Comparison of ENCODE assay signal across 8 cellular contexts in the genomic region with DNA sequence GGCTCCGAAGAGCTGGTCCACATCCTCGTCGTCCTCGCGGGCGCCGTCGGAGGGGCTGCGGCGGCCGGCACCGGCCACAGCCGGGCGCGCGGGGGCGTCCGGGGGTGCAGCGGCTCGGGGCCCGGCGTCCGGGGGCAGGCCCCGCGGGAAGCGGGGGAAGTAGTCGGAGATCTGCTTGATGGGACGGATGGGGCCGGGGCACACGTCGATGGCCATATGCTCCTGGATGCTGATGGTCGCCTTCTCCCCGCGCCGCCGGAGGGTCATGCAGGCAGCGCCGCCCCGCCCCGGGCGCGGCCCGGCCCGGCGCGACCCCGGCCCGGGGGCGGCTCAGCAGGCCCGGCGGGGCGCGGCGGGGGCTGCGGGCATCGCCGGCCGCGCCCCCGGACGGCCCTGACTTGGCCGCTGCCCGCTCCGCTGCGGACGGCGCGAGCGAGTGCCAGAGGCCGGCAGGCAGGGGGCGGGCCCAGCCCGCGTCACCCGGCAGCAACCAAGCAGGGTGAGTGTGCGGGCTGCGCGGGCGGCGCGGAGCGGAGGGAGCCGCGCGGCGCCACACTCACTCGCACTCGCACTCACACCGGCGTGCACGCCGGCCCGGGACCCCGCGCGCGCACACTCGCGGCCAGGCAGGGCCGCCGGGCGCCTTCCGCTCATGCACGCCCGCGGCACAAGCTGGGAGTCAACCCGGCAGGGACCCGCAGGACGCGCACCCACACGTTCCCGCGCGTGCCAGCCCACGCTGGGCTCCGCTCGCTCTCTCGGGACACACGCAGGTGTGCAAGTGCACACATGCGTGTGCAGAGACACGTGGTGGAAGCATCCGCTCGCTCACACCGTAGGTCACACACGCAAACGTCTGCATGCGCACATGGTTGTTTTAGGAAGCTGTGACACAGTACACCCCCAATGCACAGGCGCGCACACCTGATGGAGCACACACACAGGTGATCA. TPM values are rescaled to one million over a fixed set of nuclear protein-coding genes. Genes with fewer than 3 reads are reported as not detected.
DNase-seq lines count a peak whose midpoint lies in the region; FAIRE-seq and TF ChIP-seq lines count a peak whose summit lies in the region.

A gene (minus strand): TSS at position 438 of the 951 bp plus-strand sequence. CDS start 171 bp downstream, at position 267.

- DNase-seq in stimulated activated naive CD4-positive, alpha-beta T cell treated with Interleukin-2 at 50 U/mL for 16 hours (lab: John Stamatoyannopoulos, UW) = peak; percentile 14
- no peak for DNase-seq in stimulated activated naive CD4-positive, alpha-beta T cell (lab: John Stamatoyannopoulos, UW)
- DNase-seq in cardiac fibroblast (ENCODE audit: low read depth in 2 of 2) = peak; percentile 12 to 26
- peak; percentile 81 for DNase-seq in kidney
- DNase-seq in small intestine = peak; percentile 25
- DNase-seq in SHP77 (lab: John Stamatoyannopoulos, UW) = no peak
- no peak for DNase-seq in central memory CD4-positive, alpha-beta T cell
- DNase-seq in GM20000 (ENCODE audit: low spot score) = no peak

- no peaks in the 10 kb centered on the region for H3K36me3 ChIP-seq in kidney (ENCODE audit: control insufficient read depth in 1 of 2, insufficient read depth in 2 of 2, low read length in 2 of 2)
- no peaks in the 10 kb centered on the region for H3K36me3 ChIP-seq in small intestine (ENCODE audit: control insufficient read depth in 2 of 2, insufficient read depth in 2 of 2, low read length in 2 of 2)

- WGBS in small intestine, 3 donors = 6 to 10% (median 7%) methylated on average over 68 to 128 of the region's 128 CpGs

- intact Hi-C loops in kidney (cut with DNase I) = no loop called here

- H3K9ac ChIP-seq in kidney (ENCODE audit: low read length in 2 of 2) = peak within 1 kb of the TSS in 1 of 2 donors; percentile 51

- no peak within 1 kb of the TSS for H3K4me3 ChIP-seq in cardiac fibroblast (replicated peaks in 1 of 2; ENCODE audit: low read depth in 2 of 2, low read length in 2 of 2)
- peak within 1 kb of the TSS; percentile 32 to 47 for H3K4me3 ChIP-seq in kidney (ENCODE audit: low read length in 2 of 2)
- H3K4me3 ChIP-seq in small intestine (ENCODE audit: low read depth in 1 of 2, low read length in 2 of 2) = peak within 1 kb of the TSS in 1 of 2 donors; percentile 29

- H3K27ac ChIP-seq in kidney (ENCODE audit: low read depth in 2 of 2, low read length in 2 of 2) = peak within 1 kb of the TSS in 1 of 2 donors; percentile 22
- peak within 1 kb of the TSS in 1 of 2 donors; percentile 6 for H3K27ac ChIP-seq in small intestine (ENCODE audit: low read depth in 1 of 2, low read length in 1 of 2)

- FAIRE-seq in kidney (lab: Jason Lieb, UNC) = no peak
- FAIRE-seq in small intestine (lab: Jason Lieb, UNC) = no peak

- no peak for TF ChIP-seq CTCF in cardiac fibroblast (IDR thresholded peaks at IDR 0.05; ENCODE audit: low read depth, low read length)
- TF ChIP-seq CTCF in kidney (IDR thresholded peaks at IDR 0.05; ENCODE audit: borderline replicate concordance, extremely low read depth, insufficient read depth) = peak; percentile 25
- TF ChIP-seq CTCF in GM20000 (IDR thresholded peaks at IDR 0.05; ENCODE audit: extremely low read depth, missing control alignments) = no peak

- peaks cover 16 to 20% of the 10 kb centered on the region in 2 donors for H3K27me3 ChIP-seq in small intestine (ENCODE audit: control insufficient read depth in 2 of 2, insufficient read depth in 2 of 2, low read length in 2 of 2)

- H3K4me1 ChIP-seq in kidney (ENCODE audit: control insufficient read depth in 1 of 2, insufficient read depth in 1 of 2, low read depth in 1 of 2, low read length in 2 of 2) (peaks cover 0 to 2% of the 10 kb centered on the region in 2 donors), small intestine (ENCODE audit: control insufficient read depth in 2 of 2, insufficient read depth in 1 of 2, low read depth in 1 of 2, low read length in 1 of 2) (no peaks in the 10 kb centered on the region)

- H3K9me3 ChIP-seq in kidney (ENCODE audit: control insufficient read depth in 1 of 2, low read length in 2 of 2) (no peaks in the 10 kb centered on the region), small intestine (ENCODE audit: control insufficient read depth, low read depth) (no peaks in the 10 kb centered on the region)

RNA-seq across cellular contexts. Expression of the gene that starts here (rescaled TPM):
- total RNA-seq in kidney = 21.6 TPM
- polyA plus RNA-seq in kidney (ENCODE audit: insufficient read depth, low read depth, low replicate concordance) (4.2 TPM), small intestine (10 to 100 TPM in 1 of 3 donors, under 1 TPM in 2; under 0.01 to 12.7 (median 0.27) TPM)

Comparison
In these comparisons a context has a peak if more than half of its experiments do, and no peak if none do; other contexts are left out.
1. DNase-seq: peak in stimulated activated naive CD4-positive, alpha-beta T cell treated with Interleukin-2 at 50 U/mL for 16 hours (single experiment), cardiac fibroblast (2 of 2), kidney (single experiment) and small intestine (single experiment); none in stimulated activated naive CD4-positive, alpha-beta T cell (0 of 6), SHP77 (0 of 2), central memory CD4-positive, alpha-beta T cell (single experiment) and GM20000 (single experiment).
2. H3K4me3 ChIP-seq: peak in kidney (2 of 2); none in cardiac fibroblast (0 of 2).